Comparison of ENCODE assay signal across 17 cellular contexts in genomic region chr10:112562803-112563663, GRCh38.
DNase-seq lines count a peak whose midpoint lies in the region; ATAC-seq, FAIRE-seq and TF ChIP-seq lines count a peak whose summit lies in the region.
"Had no signal": no experiment of that assay in that cellular context is flagged by ENCODE, and none has a peak within 500 bp of the region (broad histone marks: within the 10 kb centered on the region; RNA-seq: fewer than 3 reads in every experiment).

No MANE protein-coding gene starts in this region.

- H3K4ac ChIP-seq in IMR-90 (ENCODE audit: low read depth, low read length) (no peak overlapping the region), neuronal stem cell (ENCODE audit: low read length) (no peak overlapping the region)

- no peaks in the 10 kb centered on the region for H4K20me1 ChIP-seq in IMR-90 (ENCODE audit: insufficient read depth, low read length)

- H3K9me3 ChIP-seq in IMR-90 (ENCODE audit: control insufficient read depth, insufficient read depth, low read length), result no peaks in the 10 kb centered on the region
- H3K9me3 ChIP-seq in neuronal stem cell (replicated peaks in 1 of 2; ENCODE audit: control insufficient read depth in 2 of 2, insufficient read depth in 1 of 2, low read depth in 1 of 2, low read length in 2 of 2), result no peaks in the 10 kb centered on the region
- H3K9me3 ChIP-seq in kidney (ENCODE audit: control insufficient read depth in 1 of 2, low read length in 2 of 2), result no peaks in the 10 kb centered on the region
- H3K9me3 ChIP-seq: BLaER1 treated with 17β-estradiol and CSF1 and Interleukin-3, amounts not matched to agents 10 nM and 100 nM; body of pancreas; MG63; neutrophil had no signal

- no peak for FAIRE-seq in kidney (lab: Jason Lieb, UNC)

- H3K36me3 ChIP-seq in IMR-90 (ENCODE audit: control insufficient read depth, insufficient read depth, low read length) (no peaks in the 10 kb centered on the region), neuronal stem cell (replicated peaks in 1 of 2; ENCODE audit: control insufficient read depth in 2 of 2, insufficient read depth in 2 of 2, low read length in 2 of 2) (no peaks in the 10 kb centered on the region), kidney (ENCODE audit: control insufficient read depth in 1 of 2, insufficient read depth in 2 of 2, low read length in 2 of 2) (no peaks in the 10 kb centered on the region)
- H3K36me3 ChIP-seq: MG63, neutrophil had no signal

- no peak overlapping the region for H3K4me3 ChIP-seq in IMR-90 (ENCODE audit: insufficient read depth, low read depth, low read length)
- H3K4me3 ChIP-seq in neuronal stem cell (ENCODE audit: low read length in 2 of 2), result no peak overlapping the region
- H3K4me3 ChIP-seq in kidney (ENCODE audit: low read length in 2 of 2), result no peak overlapping the region
- H3K4me3 ChIP-seq: BLaER1 treated with 17β-estradiol and CSF1 and Interleukin-3, amounts not matched to agents 10 nM and 100 nM; body of pancreas; MG63 had no signal

- peaks cover 1% of the 10 kb centered on the region; the same call in 1 of the 2 replicates for H3K4me1 ChIP-seq in IMR-90 (ENCODE audit: control insufficient read depth, insufficient read depth, low read length)
- peaks cover 11 to 14% of the 10 kb centered on the region in 2 donors for H3K4me1 ChIP-seq in neuronal stem cell (ENCODE audit: control insufficient read depth in 2 of 2, insufficient read depth in 1 of 2, low read depth in 1 of 2, low read length in 2 of 2)
- H3K4me1 ChIP-seq in kidney (ENCODE audit: control insufficient read depth in 1 of 2, insufficient read depth in 1 of 2, low read depth in 1 of 2, low read length in 2 of 2), result no peaks in the 10 kb centered on the region
- H3K4me1 ChIP-seq: BLaER1 treated with 17β-estradiol and CSF1 and Interleukin-3, amounts not matched to agents 10 nM and 100 nM had no signal

- H2AFZ ChIP-seq in IMR-90 (replicated peaks; ENCODE audit: low read length, poor library complexity) (no peak overlapping the region), neuronal stem cell (ENCODE audit: low read length) (no peak overlapping the region)

- no peak overlapping the region for H2BK20ac ChIP-seq in IMR-90 (ENCODE audit: low read depth, low read length)

- no peak overlapping the region for H3K56ac ChIP-seq in IMR-90 (ENCODE audit: extremely low read depth, insufficient read depth, low read length)

- no peak overlapping the region for H3K18ac ChIP-seq in IMR-90 (ENCODE audit: low read depth, low read length)
- no peak overlapping the region for H3K18ac ChIP-seq in neuronal stem cell (ENCODE audit: low read length)

- H3K79me1 ChIP-seq in IMR-90 (ENCODE audit: low read depth in 1 of 2, low read length in 2 of 2) (peaks cover 5 to 8% of the 10 kb centered on the region in 2 experiments; a peak in 2 of 4 replicates), neuronal stem cell (ENCODE audit: low read depth, low read length) (no peaks in the 10 kb centered on the region)

- H3K9me1 ChIP-seq in IMR-90 (ENCODE audit: insufficient read depth, low read length), result no peaks in the 10 kb centered on the region

- no peak overlapping the region for H4K91ac ChIP-seq in IMR-90 (ENCODE audit: insufficient read depth, low read depth, low read length)
- no peak overlapping the region for H4K91ac ChIP-seq in neuronal stem cell (ENCODE audit: low read depth, low read length, poor library complexity)

- ATAC-seq in IMR-90 (ENCODE audit: low read depth), result no peak
- no peak for ATAC-seq in GM18858 (IDR thresholded peaks at IDR 0.05; ENCODE audit: unreplicated experiment)
- ATAC-seq: body of pancreas; stimulated activated memory B cell treated with anti-CD40 and anti-IgM and Interleukin-4, amounts not matched to agents 10 μg/mL and 1 μg/mL and 100 μg/mL, for 72 hours had no signal

- H2BK5ac ChIP-seq in IMR-90 (ENCODE audit: low read depth, low read length, poor library complexity, severe bottlenecking) (no peak overlapping the region), neuronal stem cell (ENCODE audit: low read length) (no peak overlapping the region)

- no peak overlapping the region for H3K9ac ChIP-seq in IMR-90 (ENCODE audit: low read depth, low read length)
- no peak overlapping the region for H3K9ac ChIP-seq in neuronal stem cell (ENCODE audit: low read depth, low read length, poor library complexity)
- no peak overlapping the region for H3K9ac ChIP-seq in kidney (ENCODE audit: low read length in 2 of 2)
- H3K9ac ChIP-seq: BLaER1 treated with 17β-estradiol and CSF1 and Interleukin-3, amounts not matched to agents 10 nM and 100 nM had no signal

- TF ChIP-seq POLR2A in IMR-90 (IDR thresholded peaks at IDR 0.05; ENCODE audit: low read depth, low read length), result no peak

- 100% methylated on average over 4 of the region's 16 CpGs; no CpG with 5 or more reads in 1 of the 2 experiments for WGBS in IMR-90 (ENCODE audit: extremely low coverage in 2 of 2, insufficient read length in 1 of 2), 2 experiments
- WGBS in neuronal stem cell (ENCODE audit: extremely low coverage in 2 of 2, insufficient read length in 2 of 2, insufficient replicate concordance in 1 of 2), 2 donors, result no CpG with 5 or more reads among the region's 16 CpGs

- POLR2A ChIA-PET in IMR-90 (lab: Charles Lee; ENCODE audit: unreplicated experiment), result no interaction called here

- no peak overlapping the region for H2AK9ac ChIP-seq in IMR-90 (replicated peaks; ENCODE audit: low read depth, low read length, poor library complexity)

- H2BK12ac ChIP-seq in neuronal stem cell (ENCODE audit: low read length), result no peak overlapping the region

- H3K14ac ChIP-seq in IMR-90 (replicated peaks; ENCODE audit: low read depth, low read length) (no peak overlapping the region), neuronal stem cell (ENCODE audit: low read length) (no peak overlapping the region)

- H3K23ac ChIP-seq in IMR-90 (ENCODE audit: low read depth, low read length) (peak overlapping the region; percentile 20; the same call in 1 of the 2 replicates), neuronal stem cell (ENCODE audit: low read depth, low read length, poor library complexity) (no peak overlapping the region)

- H3K27me3 ChIP-seq in IMR-90 (ENCODE audit: control insufficient read depth, insufficient read depth, low read length), result no peaks in the 10 kb centered on the region
- H3K27me3 ChIP-seq in neuronal stem cell (ENCODE audit: control insufficient read depth in 3 of 3, insufficient read depth in 3 of 3, low read depth in 1 of 3, low read length in 3 of 3), result no peaks in the 10 kb centered on the region
- H3K27me3 ChIP-seq: BLaER1 treated with 17β-estradiol and CSF1 and Interleukin-3, amounts not matched to agents 10 nM and 100 nM; body of pancreas; MG63; neutrophil had no signal

- H2BK120ac ChIP-seq in IMR-90 (ENCODE audit: low read depth, low read length), result no peak overlapping the region
- H2BK120ac ChIP-seq in neuronal stem cell (ENCODE audit: low read depth, low read length), result no peak overlapping the region

- TF ChIP-seq CTCF in IMR-90 (conservative IDR thresholded peaks at IDR 0.05; ENCODE audit: low read depth, low read length) (no peak), kidney (IDR thresholded peaks at IDR 0.05; ENCODE audit: borderline replicate concordance, extremely low read depth, insufficient read depth) (no peak)

- no peak overlapping the region for H4K5ac ChIP-seq in IMR-90 (ENCODE audit: low read depth, low read length)

- intact Hi-C loops in IMR-90 (cut with micrococcal nuclease) (no loop called here), kidney (cut with DNase I) (no loop called here)

- no peak overlapping the region for H2AK5ac ChIP-seq in IMR-90 (ENCODE audit: low read depth, low read length)
- H2AK5ac ChIP-seq in neuronal stem cell (ENCODE audit: low read depth, low read length), result no peak overlapping the region

- no peak for TF ChIP-seq RAD21 in IMR-90 (IDR thresholded peaks at IDR 0.05; ENCODE audit: low read length)

- CTCF ChIA-PET in IMR-90 (lab: Yijun Ruan, JAX), result interaction anchor here (0.6 to 1.0 kb wide), 3 partner anchors 32 to 826 kb away, joined by 3 to 8 read pairs (median 3); no protein-coding TSS in a partner anchor

- H3K4me2 ChIP-seq in IMR-90 (ENCODE audit: low read depth, low read length) (no peak overlapping the region), neuronal stem cell (ENCODE audit: insufficient read depth, low read length, poor library complexity, severe bottlenecking) (no peak overlapping the region)
- H3K4me2 ChIP-seq: BLaER1 treated with 17β-estradiol and CSF1 and Interleukin-3, amounts not matched to agents 10 nM and 100 nM had no signal

- H3K27ac ChIP-seq in IMR-90 (ENCODE audit: insufficient read depth, low read length) (no peak overlapping the region), neuronal stem cell (replicated peaks; ENCODE audit: low read length) (no peak overlapping the region), kidney (ENCODE audit: low read depth in 2 of 2, low read length in 2 of 2) (no peak overlapping the region)
- H3K27ac ChIP-seq: BLaER1 treated with 17β-estradiol and CSF1 and Interleukin-3, amounts not matched to agents 10 nM and 100 nM; neutrophil had no signal

- dilution Hi-C loops in IMR-90 (cut with HindIII; ENCODE audit: low sequenced_read_pairs, unreplicated experiment), result no loop called here

- H4K8ac ChIP-seq in IMR-90 (ENCODE audit: low read depth in 2 of 2, low read length in 2 of 2) (no peak overlapping the region), neuronal stem cell (ENCODE audit: low read depth, low read length) (no peak overlapping the region)

- DNase-seq in IMR-90 (peak; percentile 43), NCI-H2107 (lab: John Stamatoyannopoulos, UW) (peak; percentile 5), SK-MEL-5 (ENCODE audit: low read depth, low spot score) (peak; percentile 72), neuronal stem cell (ENCODE audit: low spot score) (peak; percentile 23), kidney (no peak), cerebellar cortex (ENCODE audit: low spot score) (no peak), dedifferentiated amniotic fluid mesenchymal stem cell (ENCODE audit: extremely low spot score) (no peak)
- DNase-seq: activated CD8-positive, alpha-beta memory T cell treated with anti-CD3 and anti-CD28 coated beads for 24 hours; body of pancreas; EL; foreskin fibroblast; MG63; trophoblast cell had no signal

- in situ Hi-C loops in IMR-90 (cut with MboI; ENCODE audit: low sequenced_read_pairs), result loop anchor here (10.0 to 25.0 kb wide), 2 partner anchors 574 to 822 kb away; no protein-coding TSS in a partner anchor
- in situ Hi-C loops in SK-MEL-5 (cut with HindIII; ENCODE audit: low pct_unique_long_range_greater_than_20kb, low sequenced_read_pairs), result no loop called here

- BruUV-seq in IMR-90 (replicated peaks; lab: Mats Ljungman, UMichigan), result no TSS peak

- H2BK15ac ChIP-seq in IMR-90 (ENCODE audit: low read depth, low read length), result no peak overlapping the region
- H2BK15ac ChIP-seq in neuronal stem cell (ENCODE audit: low read length), result no peak overlapping the region

TF ChIP-seq in IMR-90, 13 proteins besides CTCF, POLR2A, EP300 and RAD21 (continues in another document):
- no peak for TF ChIP-seq CEBPB (IDR thresholded peaks at IDR 0.05; ENCODE audit: low read depth, low read length)
- no peak for TF ChIP-seq MAFK (IDR thresholded peaks at IDR 0.05; ENCODE audit: low read depth, low read length)
- no peak for TF ChIP-seq BHLHE40 (IDR thresholded peaks at IDR 0.05; ENCODE audit: low read depth, low read length)
- no peak for TF ChIP-seq MAZ (IDR thresholded peaks at IDR 0.05; ENCODE audit: borderline replicate concordance, low read depth, low read length)

Comparison
In these comparisons a context has a peak if more than half of its experiments do, and no peak if none do; other contexts are left out.
1. DNase-seq: peak in IMR-90 (single experiment), NCI-H2107 (single experiment), SK-MEL-5 (single experiment) and neuronal stem cell (single experiment); none in kidney (single experiment), cerebellar cortex (single experiment) and dedifferentiated amniotic fluid mesenchymal stem cell (single experiment).